In genomic region chr18:59834267-59834666, GRCh38 we compare ENCODE assay signal across 14 cellular contexts.
A peak's percentile ranks its signal among the peaks of the same experiment; 100 is the strongest.
DNase-seq lines count a peak whose midpoint lies in the region; ATAC-seq and TF ChIP-seq lines count a peak whose summit lies in the region.
"Had no signal": no experiment of that assay in that cellular context is flagged by ENCODE, and none has a peak within 500 bp of the region (broad histone marks: within the 10 kb centered on the region; RNA-seq: fewer than 3 reads in every experiment).

No MANE protein-coding gene starts in this region.

- TF ChIP-seq CTCF in coronary artery (IDR thresholded peaks at IDR 0.05), result no peak

- no peak overlapping the region for H3K23ac ChIP-seq in mesendoderm (ENCODE audit: low read length)

- no peak overlapping the region for H3K4ac ChIP-seq in mesendoderm (ENCODE audit: low read depth, low read length)

- peak; percentile 57 for ATAC-seq in GM18502 (IDR thresholded peaks at IDR 0.05; ENCODE audit: poor library complexity, unreplicated experiment)
- peak; percentile 29 for ATAC-seq in GM19372 (IDR thresholded peaks at IDR 0.05; ENCODE audit: low read depth, unreplicated experiment)
- ATAC-seq in HG02885 (IDR thresholded peaks at IDR 0.05; ENCODE audit: poor library complexity, unreplicated experiment), result peak; percentile 50
- ATAC-seq: heart right ventricle had no signal

- H3K56ac ChIP-seq in mesendoderm (ENCODE audit: low read length), result no peak overlapping the region

- H2BK5ac ChIP-seq in mesendoderm (ENCODE audit: low read length), result no peak overlapping the region

- no peak overlapping the region for H2AK5ac ChIP-seq in mesendoderm (ENCODE audit: low read length)

- H3K4me3 ChIP-seq in mesendoderm (ENCODE audit: low read length), result no peak overlapping the region
- H3K4me3 ChIP-seq in coronary artery, result no peak overlapping the region
- H3K4me3 ChIP-seq: heart right ventricle, thoracic aorta had no signal

- no CpG with 5 or more reads among the region's 3 CpGs for WGBS in mesendoderm (ENCODE audit: extremely low coverage, insufficient coverage, low lambda C conversion rate)

- H2BK15ac ChIP-seq in mesendoderm (replicated peaks; ENCODE audit: low read depth), result no peak overlapping the region

- no peak overlapping the region for H2BK120ac ChIP-seq in mesendoderm (ENCODE audit: low read depth, low read length)

- H3K4me1 ChIP-seq in mesendoderm (ENCODE audit: control insufficient read depth, low read depth, low read length), result peaks cover 6% of the 10 kb centered on the region

- no peaks in the 10 kb centered on the region for H3K36me3 ChIP-seq in mesendoderm (ENCODE audit: control insufficient read depth, insufficient read depth, low read length)
- H3K36me3 ChIP-seq: heart right ventricle, thoracic aorta had no signal

- H3K27ac ChIP-seq in mesendoderm (ENCODE audit: low read depth, low read length) (no peak overlapping the region), coronary artery (no peak overlapping the region)
- H3K27ac ChIP-seq: heart right ventricle, thoracic aorta had no signal

- H4K5ac ChIP-seq in mesendoderm (ENCODE audit: low read length), result no peak overlapping the region

- H3K4me2 ChIP-seq in mesendoderm (ENCODE audit: low read length), result no peak overlapping the region

- H3K9ac ChIP-seq in mesendoderm (ENCODE audit: low read length), result no peak overlapping the region

- no peak overlapping the region for H3K18ac ChIP-seq in mesendoderm (ENCODE audit: low read length)

- no peaks in the 10 kb centered on the region for H3K79me1 ChIP-seq in mesendoderm (ENCODE audit: low read length)

- DNase-seq in NCI-H1048 (lab: John Stamatoyannopoulos, UW) (peak; percentile 43), mesendoderm (no peak), midbrain (lab: John Stamatoyannopoulos, UW) (no peak), coronary artery (ENCODE audit: low spot score) (no peak)
- no peak for DNase-seq in stimulated activated CD4-positive, alpha-beta T cell treated with anti-CD3 and anti-CD28 coated beads, Interleukin-2, amount 100 ng/mL, for 48 hours
- DNase-seq: activated CD4-positive, alpha-beta T cell treated with anti-CD3 and anti-CD28 coated beads, Interleukin-2, amount 10 ng/mL, durations not matched to agents 24 days and 14 days; effector CD8-positive, alpha-beta T cell; heart right ventricle; mesenchymal stem cell; NCI-H345 had no signal

- no peaks in the 10 kb centered on the region for H3K79me2 ChIP-seq in mesendoderm (ENCODE audit: control insufficient read depth, insufficient read depth, low read length)

- no peak overlapping the region for H4K8ac ChIP-seq in mesendoderm (ENCODE audit: low read depth, low read length)

- H3K27me3 ChIP-seq in mesendoderm (ENCODE audit: insufficient read depth, low read length, poor library complexity), result no peaks in the 10 kb centered on the region
